ENCODE assay signal across 1 cellular context in the genomic region with DNA sequence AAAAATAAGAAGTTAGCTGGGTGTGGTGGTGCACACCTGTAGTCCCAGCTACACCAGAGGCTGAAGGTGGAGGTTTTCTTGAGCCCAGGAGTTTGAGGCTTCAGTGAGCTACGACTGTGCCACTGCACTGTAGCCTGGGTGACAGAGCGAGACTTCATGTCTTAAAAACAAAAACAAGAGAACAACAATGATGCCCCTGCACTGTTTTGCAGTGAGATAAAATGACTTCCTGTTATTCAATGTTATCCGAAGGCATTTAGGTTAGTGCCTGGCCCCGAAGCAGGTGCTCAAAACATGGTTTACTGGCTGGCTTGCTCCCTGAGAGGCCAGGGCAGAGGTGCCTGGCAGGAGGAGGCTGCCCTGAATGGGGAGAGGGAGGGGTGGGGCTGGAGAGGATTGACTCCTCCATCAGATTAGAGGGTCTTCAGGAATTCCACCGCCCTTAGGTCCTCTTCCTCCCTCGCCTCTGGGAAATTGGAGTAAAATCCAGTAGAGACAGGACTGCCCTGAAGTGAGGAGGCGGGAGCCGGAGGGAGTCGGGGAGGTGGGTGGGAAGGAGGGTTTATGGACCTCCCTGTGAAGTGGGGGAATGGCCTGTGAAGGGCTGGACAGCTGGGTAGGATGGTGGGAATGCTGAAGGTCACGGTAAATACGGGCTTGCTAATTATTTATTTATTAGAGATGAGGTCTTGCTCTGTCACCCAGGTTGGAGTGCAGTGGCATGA.
TF ChIP-seq lines count a peak whose summit lies in the region.

No MANE protein-coding gene starts in this region.

TF ChIP-seq in HepG2, 621 proteins besides CTCF, POLR2A, EP300 and RAD21:
- no peak for TF ChIP-seq MTERF4 (CRISPR knock-in tag; IDR thresholded peaks at IDR 0.05)
- TF ChIP-seq, protein P1, sequence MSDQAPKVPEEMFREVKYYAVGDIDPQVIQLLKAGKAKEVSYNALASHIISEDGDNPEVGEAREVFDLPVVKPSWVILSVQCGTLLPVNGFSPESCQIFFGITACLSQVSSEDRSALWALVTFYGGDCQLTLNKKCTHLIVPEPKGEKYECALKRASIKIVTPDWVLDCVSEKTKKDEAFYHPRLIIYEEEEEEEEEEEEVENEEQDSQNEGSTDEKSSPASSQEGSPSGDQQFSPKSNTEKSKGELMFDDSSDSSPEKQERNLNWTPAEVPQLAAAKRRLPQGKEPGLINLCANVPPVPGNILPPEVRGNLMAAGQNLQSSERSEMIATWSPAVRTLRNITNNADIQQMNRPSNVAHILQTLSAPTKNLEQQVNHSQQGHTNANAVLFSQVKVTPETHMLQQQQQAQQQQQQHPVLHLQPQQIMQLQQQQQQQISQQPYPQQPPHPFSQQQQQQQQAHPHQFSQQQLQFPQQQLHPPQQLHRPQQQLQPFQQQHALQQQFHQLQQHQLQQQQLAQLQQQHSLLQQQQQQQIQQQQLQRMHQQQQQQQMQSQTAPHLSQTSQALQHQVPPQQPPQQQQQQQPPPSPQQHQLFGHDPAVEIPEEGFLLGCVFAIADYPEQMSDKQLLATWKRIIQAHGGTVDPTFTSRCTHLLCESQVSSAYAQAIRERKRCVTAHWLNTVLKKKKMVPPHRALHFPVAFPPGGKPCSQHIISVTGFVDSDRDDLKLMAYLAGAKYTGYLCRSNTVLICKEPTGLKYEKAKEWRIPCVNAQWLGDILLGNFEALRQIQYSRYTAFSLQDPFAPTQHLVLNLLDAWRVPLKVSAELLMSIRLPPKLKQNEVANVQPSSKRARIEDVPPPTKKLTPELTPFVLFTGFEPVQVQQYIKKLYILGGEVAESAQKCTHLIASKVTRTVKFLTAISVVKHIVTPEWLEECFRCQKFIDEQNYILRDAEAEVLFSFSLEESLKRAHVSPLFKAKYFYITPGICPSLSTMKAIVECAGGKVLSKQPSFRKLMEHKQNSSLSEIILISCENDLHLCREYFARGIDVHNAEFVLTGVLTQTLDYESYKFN (CRISPR knock-in tag; conservative IDR thresholded peaks at IDR 0.05) = no peak
- no peak for TF ChIP-seq KDM5A (IDR thresholded peaks at IDR 0.05; ENCODE audit: borderline replicate concordance, low read length)
- no peak for TF ChIP-seq ZNF343 (CRISPR knock-in tag; IDR thresholded peaks at IDR 0.05)
- TF ChIP-seq SNAPC2 (CRISPR knock-in tag; IDR thresholded peaks at IDR 0.05) = no peak
- no peak for TF ChIP-seq GZF1 (CRISPR knock-in tag; IDR thresholded peaks at IDR 0.05)
- no peak for TF ChIP-seq FOXA3 (CRISPR knock-in tag; IDR thresholded peaks at IDR 0.05)
- TF ChIP-seq SETDB1 (CRISPR knock-in tag; IDR thresholded peaks at IDR 0.05; ENCODE audit: borderline replicate concordance) = no peak
- no peak for TF ChIP-seq ZNF841 (CRISPR knock-in tag; IDR thresholded peaks at IDR 0.05; ENCODE audit: borderline replicate concordance)
- TF ChIP-seq HDAC1 (CRISPR knock-in tag; IDR thresholded peaks at IDR 0.05) = no peak
- TF ChIP-seq HOXA3 (CRISPR knock-in tag; IDR thresholded peaks at IDR 0.05) = no peak
- TF ChIP-seq MZF1 (CRISPR knock-in tag; IDR thresholded peaks at IDR 0.05; ENCODE audit: borderline replicate concordance) = no peak
- no peak for TF ChIP-seq HHEX (CRISPR knock-in tag; IDR thresholded peaks at IDR 0.05)
- TF ChIP-seq GABPA (IDR thresholded peaks at IDR 0.05; ENCODE audit: low read depth, low read length) = no peak
- no peak for TF ChIP-seq GABPA (CRISPR knock-in tag; IDR thresholded peaks at IDR 0.05; ENCODE audit: low read depth)
- no peak for TF ChIP-seq ZMYM3 (CRISPR knock-in tag; IDR thresholded peaks at IDR 0.05)
- no peak for TF ChIP-seq ZNF335 (CRISPR knock-in tag; IDR thresholded peaks at IDR 0.05)
